In genomic region chr1:17802945-17803344, GRCh38 we compare ENCODE assay signal across 32 cellular contexts. TPM values are rescaled to one million over a fixed set of nuclear protein-coding genes. Genes with fewer than 3 reads are reported as not detected.
"Had no signal": no experiment of that assay in that cellular context is flagged by ENCODE, and none has a peak within 500 bp of the region (broad histone marks: within the 10 kb centered on the region; RNA-seq: fewer than 3 reads in every experiment).

No MANE protein-coding gene starts in this region.

- H3K4me3 ChIP-seq: ascending aorta, cardiac muscle cell had no signal

- H3K27ac ChIP-seq: ascending aorta, cardiac muscle cell, VCaP had no signal

- DNase-seq: activated B cell treated with CpG ODN at 0.5 μM for 24 hours; activated CD4-positive, alpha-beta memory T cell treated with anti-CD3 and anti-CD28 coated beads for 36 hours; activated CD4-positive, alpha-beta T cell treated with anti-CD3 and anti-CD28 coated beads for 4 hours; activated CD4-positive, alpha-beta T cell treated with anti-CD3 and anti-CD28 coated beads, Interleukin-2, amount 10 ng/mL, durations not matched to agents 24 days and 14 days; activated CD4-positive, alpha-beta T cell treated with anti-CD3 and anti-CD28 coated beads, Interleukin-2, amount 50 U/mL, for 1 hour; activated CD4-positive, alpha-beta T cell treated with anti-CD3 and anti-CD28 coated beads, Interleukin-2, amount 50 U/mL, for 4 hours; activated CD4-positive, CD25-positive, alpha-beta regulatory T cell treated with anti-CD3 and anti-CD28 coated beads, Interleukin-2, amount 50 U/mL, for 72 hours; activated CD8-positive, alpha-beta memory T cell treated with anti-CD3 and anti-CD28 coated beads, Interleukin-2, amount 50 U/mL, for 4 hours; activated CD8-positive, alpha-beta T cell treated with anti-CD3 and anti-CD28 coated beads for 36 hours; activated effector memory CD4-positive, alpha-beta T cell treated with Interleukin-2 at 50 U/mL for 16 hours; activated gamma-delta T cell; activated naive CD4-positive, alpha-beta T cell treated with anti-CD3 and anti-CD28 coated beads, Interleukin-2, amount 10 ng/mL, durations not matched to agents 7 days and 5 days; activated naive CD4-positive, alpha-beta T cell treated with Interleukin-2 at 50 U/mL for 16 hours; activated naive CD8-positive, alpha-beta T cell treated with anti-CD3 and anti-CD28 coated beads, Interleukin-2, amount 10 ng/mL, durations not matched to agents 7 days and 5 days; activated naive CD8-positive, alpha-beta T cell treated with anti-CD3 and anti-CD28 coated beads, Interleukin-2, amount 50 U/mL, for 24 hours; activated T-cell treated with anti-CD3 and anti-CD28 coated beads for 4 hours; activated T-cell treated with anti-CD3 and anti-CD28 coated beads, Interleukin-2, amount 50 U/mL, for 1 hour; activated T-cell treated with anti-CD3 and anti-CD28 coated beads, Interleukin-2, amount 50 U/mL, for 4 hours; amygdala; anterior cingulate cortex; caudate nucleus; cerebellar nuclear complex; T-helper 1 cell; T-helper 2 cell; T-helper 9 cell had no signal

RNA-seq across cellular contexts. Expression of gene ACTL8, which starts 47.8 kb away (rescaled TPM):
- total RNA-seq: activated B cell treated with CpG ODN at 0.5 μM for 24 hours; activated CD4-positive, alpha-beta memory T cell treated with anti-CD3 and anti-CD28 coated beads for 36 hours; activated CD4-positive, alpha-beta T cell treated with anti-CD3 and anti-CD28 coated beads, Interleukin-2, amount 10 ng/mL, durations not matched to agents 24 days and 14 days; activated CD8-positive, alpha-beta memory T cell treated with anti-CD3 and anti-CD28 coated beads for 36 hours; activated CD8-positive, alpha-beta T cell treated with anti-CD3 and anti-CD28 coated beads for 36 hours; activated naive CD8-positive, alpha-beta T cell treated with anti-CD3 and anti-CD28 coated beads, Interleukin-2, amount 10 ng/mL, durations not matched to agents 7 days and 5 days; activated T-cell treated with anti-CD3 and anti-CD28 coated beads, Interleukin-2, amount 50 U/mL, for 4 hours; activated T-helper 2 cell treated with anti-CD3 and anti-CD28 coated beads, Interferon-gamma antibody, Interleukin-2, Interleukin-4, amounts not matched to agents 10 μg/mL and 5 μg/mL and 100 μg/mL, durations not matched to agents 14 hours and 24 hours and 36 hours; ascending aorta; bronchial epithelial cell; cardiac muscle cell; chondrocyte had no signal
